ENCODE assay signal across 14 cellular contexts in the genomic region with DNA sequence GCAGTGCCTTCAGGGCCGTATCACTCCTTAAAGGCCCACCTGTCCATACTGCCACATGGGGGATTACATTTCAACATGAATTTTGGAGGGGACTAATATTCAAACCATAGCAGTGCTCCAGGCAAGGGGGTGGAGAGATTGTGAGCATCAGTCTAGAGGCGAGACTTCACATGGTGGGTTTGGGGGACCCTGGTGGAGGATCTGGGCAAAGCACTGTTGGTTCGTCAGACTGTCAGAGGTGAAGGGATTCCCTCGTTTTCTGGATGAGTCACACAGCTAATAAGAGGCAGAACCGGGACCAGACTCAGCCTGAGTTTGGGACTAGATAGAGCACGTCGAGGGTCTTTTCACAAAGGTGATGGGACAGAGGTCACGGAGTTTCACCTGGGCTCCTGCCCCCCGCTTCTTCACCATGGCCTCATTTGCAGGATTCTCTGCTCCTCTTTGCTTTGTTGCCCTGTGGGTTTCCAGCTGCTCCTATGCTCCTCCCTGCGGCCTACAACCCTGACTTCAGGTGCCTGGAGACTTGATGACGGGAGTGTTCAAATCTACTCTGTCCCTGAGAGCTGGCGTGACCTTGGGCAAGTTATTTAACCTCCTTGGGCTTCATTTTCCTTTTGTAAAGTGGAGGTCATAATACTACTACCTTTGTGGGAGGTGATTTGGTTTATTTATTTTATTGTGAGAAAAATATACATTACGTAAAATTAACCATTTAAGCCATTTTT. TPM values are rescaled to one million over a fixed set of nuclear protein-coding genes. Genes with fewer than 3 reads are reported as not detected.
DNase-seq lines count a peak whose midpoint lies in the region; ATAC-seq and TF ChIP-seq lines count a peak whose summit lies in the region.
"Had no signal": no experiment of that assay in that cellular context is flagged by ENCODE, and none has a peak within 500 bp of the region (broad histone marks: within the 10 kb centered on the region; RNA-seq: fewer than 3 reads in every experiment).

No MANE protein-coding gene starts in this region.

- 55% methylated on average over 13 of the region's 13 CpGs for WGBS in SK-N-SH (ENCODE audit: low lambda C conversion rate)

- CTCF ChIA-PET in SK-N-SH (lab: Yijun Ruan, JAX): no interaction called here
- CTCF ChIA-PET in activated naive CD4-positive, alpha-beta T cell treated with anti-CD3 and anti-CD28 coated beads, Interleukin-2, amount 10 ng/mL, durations not matched to agents 7 days and 5 days (lab: Charles Lee): no interaction called here

- no peaks in the 10 kb centered on the region for H3K9me2 ChIP-seq in SK-N-SH

- H3K27ac ChIP-seq in SK-N-SH (ENCODE audit: low read depth in 2 of 2, low read length in 1 of 2) (no peak overlapping the region), RWPE2 (ENCODE audit: poor library complexity, severe bottlenecking) (no peak overlapping the region), foreskin keratinocyte (no peak overlapping the region)
- H3K27ac ChIP-seq: left ventricle myocardium inferior, thoracic aorta had no signal

- H3K4me3 Mint-ChIP-seq in type B pancreatic cell: no peak overlapping the region
- H3K4me3 Mint-ChIP-seq in activated naive CD4-positive, alpha-beta T cell treated with anti-CD3 and anti-CD28 coated beads, Interleukin-2, amount 10 ng/mL, durations not matched to agents 7 days and 5 days: no peak overlapping the region
- H3K4me3 Mint-ChIP-seq: activated CD4-positive, alpha-beta memory T cell treated with anti-CD3 and anti-CD28 coated beads, Interleukin-2, amount 10 ng/mL, durations not matched to agents 7 days and 5 days had no signal

- DNase-seq in SK-N-SH (no peak), RWPE2 (ENCODE audit: low spot score) (no peak), foreskin keratinocyte (no peak), type B pancreatic cell (ENCODE audit: extremely low spot score, unreplicated experiment) (no peak), NCI-H526 treated with DMSO at 0.1 percent for 48 hours (lab: John Stamatoyannopoulos, UW) (no peak)
- no peak for DNase-seq in activated naive CD4-positive, alpha-beta T cell treated with anti-CD3 and anti-CD28 coated beads, Interleukin-2, amount 10 ng/mL, durations not matched to agents 7 days and 5 days
- DNase-seq in activated naive CD4-positive, alpha-beta T cell treated with Interleukin-2 at 50 U/mL for 16 hours: no peak
- DNase-seq: activated CD4-positive, alpha-beta memory T cell treated with anti-CD3 and anti-CD28 coated beads, Interleukin-2, amount 10 ng/mL, durations not matched to agents 7 days and 5 days; Calu3; left ventricle myocardium inferior; NCI-H226; stimulated activated CD4-positive, alpha-beta T cell treated with anti-CD3 and anti-CD28 coated beads, Interleukin-1b, Interleukin-23, amount 100 ng/mL, for 48 hours had no signal

- H3K9ac ChIP-seq in SK-N-SH: no peak overlapping the region

- no peaks in the 10 kb centered on the region for H3K9me3 Mint-ChIP-seq in type B pancreatic cell
- H3K9me3 Mint-ChIP-seq in activated naive CD4-positive, alpha-beta T cell treated with anti-CD3 and anti-CD28 coated beads, Interleukin-2, amount 10 ng/mL, durations not matched to agents 7 days and 5 days: no peaks in the 10 kb centered on the region
- H3K9me3 Mint-ChIP-seq: activated CD4-positive, alpha-beta memory T cell treated with anti-CD3 and anti-CD28 coated beads, Interleukin-2, amount 10 ng/mL, durations not matched to agents 7 days and 5 days had no signal

- H3K36me3 Mint-ChIP-seq in type B pancreatic cell: peaks cover 12% of the 10 kb centered on the region
- H3K36me3 Mint-ChIP-seq in activated naive CD4-positive, alpha-beta T cell treated with anti-CD3 and anti-CD28 coated beads, Interleukin-2, amount 10 ng/mL, durations not matched to agents 7 days and 5 days: no peaks in the 10 kb centered on the region

- H3K36me3 ChIP-seq in SK-N-SH (replicated peaks in 1 of 2; ENCODE audit: control insufficient read depth in 1 of 2, insufficient read depth in 2 of 2, low read length in 1 of 2): no peaks in the 10 kb centered on the region
- H3K36me3 ChIP-seq in RWPE2 (ENCODE audit: low read depth): peaks cover 27% of the 10 kb centered on the region
- H3K36me3 ChIP-seq: left ventricle myocardium inferior had no signal

- POLR2A ChIA-PET in SK-N-SH (lab: Yijun Ruan, JAX): no interaction called here

- H3K4me2 ChIP-seq in SK-N-SH: no peak overlapping the region

- H3K4me1 ChIP-seq in SK-N-SH (ENCODE audit: control insufficient read depth in 1 of 2, insufficient read depth in 2 of 2, low read depth in 1 of 2, low read length in 1 of 2) (peaks cover 5 to 20% of the 10 kb centered on the region in 2 experiments; a peak in 2 of 4 replicates), RWPE2 (ENCODE audit: insufficient read depth, poor library complexity, severe bottlenecking) (no peaks in the 10 kb centered on the region), foreskin keratinocyte (peaks cover 11% of the 10 kb centered on the region)

- no peaks in the 10 kb centered on the region for H3K27me3 ChIP-seq in SK-N-SH (ENCODE audit: insufficient read depth)
- no peaks in the 10 kb centered on the region for H3K27me3 ChIP-seq in RWPE2 (ENCODE audit: insufficient read depth, poor library complexity, severe bottlenecking)
- H3K27me3 ChIP-seq in foreskin keratinocyte: no peaks in the 10 kb centered on the region

- no peak overlapping the region for H3K4me3 ChIP-seq in SK-N-SH (ENCODE audit: low read depth in 2 of 2, low read length in 1 of 2)
- H3K4me3 ChIP-seq in RWPE2 (ENCODE audit: severe bottlenecking): no peak overlapping the region
- H3K4me3 ChIP-seq: left ventricle myocardium inferior, thoracic aorta had no signal

- no peak overlapping the region for H2AFZ ChIP-seq in SK-N-SH (ENCODE audit: low read depth)

- H3F3A ChIP-seq in SK-N-SH (replicated peaks; ENCODE audit: insufficient read depth): no peaks in the 10 kb centered on the region

- H3K9me3 ChIP-seq in SK-N-SH: no peaks in the 10 kb centered on the region
- no peaks in the 10 kb centered on the region for H3K9me3 ChIP-seq in RWPE2 (ENCODE audit: severe bottlenecking)
- H3K9me3 ChIP-seq: left ventricle myocardium inferior, thoracic aorta had no signal

- H3K27me3 Mint-ChIP-seq in type B pancreatic cell: no peaks in the 10 kb centered on the region
- peaks cover 10% of the 10 kb centered on the region for H3K27me3 Mint-ChIP-seq in activated naive CD4-positive, alpha-beta T cell treated with anti-CD3 and anti-CD28 coated beads, Interleukin-2, amount 10 ng/mL, durations not matched to agents 7 days and 5 days
- H3K27me3 Mint-ChIP-seq: activated CD4-positive, alpha-beta memory T cell treated with anti-CD3 and anti-CD28 coated beads, Interleukin-2, amount 10 ng/mL, durations not matched to agents 7 days and 5 days had no signal

- no peaks in the 10 kb centered on the region; the same call in 1 of the 2 replicates for H4K20me1 ChIP-seq in SK-N-SH (ENCODE audit: insufficient read depth)

- no peak for TF ChIP-seq EP300 in SK-N-SH (IDR thresholded peaks at IDR 0.05; ENCODE audit: borderline replicate concordance in 1 of 2, low read depth in 1 of 2, low read length in 1 of 2)

- H3K27ac Mint-ChIP-seq in type B pancreatic cell: no peak overlapping the region
- no peak overlapping the region for H3K27ac Mint-ChIP-seq in activated naive CD4-positive, alpha-beta T cell treated with anti-CD3 and anti-CD28 coated beads, Interleukin-2, amount 10 ng/mL, durations not matched to agents 7 days and 5 days
- H3K27ac Mint-ChIP-seq: activated CD4-positive, alpha-beta memory T cell treated with anti-CD3 and anti-CD28 coated beads, Interleukin-2, amount 10 ng/mL, durations not matched to agents 7 days and 5 days had no signal

- H3K79me2 ChIP-seq in SK-N-SH (ENCODE audit: insufficient read depth): no peaks in the 10 kb centered on the region

- ATAC-seq in SK-N-SH treated with all-trans-retinoic acid at 6 μM for 48 hours (no peak), RWPE2 (ENCODE audit: low read depth) (peak; percentile 28; the same call in 1 of the 3 replicates), foreskin keratinocyte (peak; percentile 19)

- H3K4me1 Mint-ChIP-seq in type B pancreatic cell (ENCODE audit: unreplicated experiment): no peaks in the 10 kb centered on the region
- H3K4me1 Mint-ChIP-seq in activated naive CD4-positive, alpha-beta T cell treated with anti-CD3 and anti-CD28 coated beads, Interleukin-2, amount 10 ng/mL, durations not matched to agents 7 days and 5 days: no peaks in the 10 kb centered on the region
- H3K4me1 Mint-ChIP-seq: activated CD4-positive, alpha-beta memory T cell treated with anti-CD3 and anti-CD28 coated beads, Interleukin-2, amount 10 ng/mL, durations not matched to agents 7 days and 5 days had no signal

- TF ChIP-seq CTCF in SK-N-SH (IDR thresholded peaks at IDR 0.05) (peak; percentile 17; the same call in 1 of the 2 replicates), RWPE2 (IDR thresholded peaks at IDR 0.05; ENCODE audit: poor library complexity, severe bottlenecking) (no peak), foreskin keratinocyte (conservative IDR thresholded peaks at IDR 0.05) (peak; percentile 7), type B pancreatic cell (conservative IDR thresholded peaks at IDR 0.05) (peak; percentile 56)

- TF ChIP-seq RAD21 in SK-N-SH (IDR thresholded peaks at IDR 0.05; ENCODE audit: low read length): no peak

TF ChIP-seq in SK-N-SH, 30 proteins besides CTCF, POLR2A, EP300 and RAD21 (continues in another document):
- no peak for TF ChIP-seq NFIC (IDR thresholded peaks at IDR 0.05; ENCODE audit: borderline replicate concordance)
- no peak for TF ChIP-seq NRF1 (IDR thresholded peaks at IDR 0.05; ENCODE audit: low read depth, low read length)
- no peak for TF ChIP-seq TAF1 (IDR thresholded peaks at IDR 0.05; ENCODE audit: borderline replicate concordance, low read depth, low read length)
- TF ChIP-seq POLR2AphosphoS5 (IDR thresholded peaks at IDR 0.05; ENCODE audit: low read depth, low read length): no peak

TF ChIP-seq in SK-N-SH treated with all-trans-retinoic acid at 6 μM for 48 hours, 23 proteins besides CTCF, POLR2A, EP300 and RAD21 (continues in another document):
- TF ChIP-seq CSDC2 (CRISPR knock-in tag; IDR thresholded peaks at IDR 0.05): no peak

RNA-seq across cellular contexts. Expression of a gene that starts 41.5 kb away (rescaled TPM):
- polyA plus RNA-seq in SK-N-SH (2012; rRNA removed): 21.1 and 27.1 TPM in 2 replicates
- polyA plus RNA-seq in SK-N-SH (2012; cell fraction: cytosol; rRNA removed): 14.2 and 18.4 TPM in 2 replicates
- 37.3 and 49.2 TPM in 2 replicates for polyA plus RNA-seq in SK-N-SH (2012; cell fraction: nucleus; rRNA removed)
- 18.7 and 21.1 TPM in 2 replicates for total RNA-seq in foreskin keratinocyte
- polyA plus RNA-seq in foreskin keratinocyte: 16.4 and 21.1 TPM in 2 replicates
- 10.8 and 21.6 TPM in 2 replicates for total RNA-seq in type B pancreatic cell (ENCODE audit: low replicate concordance)
